In genomic region chr18:2513616-2514015, GRCh38 we compare ENCODE assay signal across 22 cellular contexts. TPM values are rescaled to one million over a fixed set of nuclear protein-coding genes. Genes with fewer than 3 reads are reported as not detected.
DNase-seq lines count a peak whose midpoint lies in the region; ATAC-seq and TF ChIP-seq lines count a peak whose summit lies in the region.
"Had no signal": no experiment of that assay in that cellular context is flagged by ENCODE, and none has a peak within 500 bp of the region (broad histone marks: within the 10 kb centered on the region; RNA-seq: fewer than 3 reads in every experiment).

No MANE protein-coding gene starts in this region.

- H3K4me3 ChIP-seq in fibroblast of villous mesenchyme (ENCODE audit: low read depth, low read length) = no peak overlapping the region
- H3K4me3 ChIP-seq: body of pancreas, K562, testis had no signal

- peak; percentile 97 for DNase-seq in DMS53 treated with DMSO at 0.1 percent for 48 hours (lab: John Stamatoyannopoulos, UW; ENCODE audit: unreplicated experiment)
- DNase-seq in NCI-H146 (lab: John Stamatoyannopoulos, UW) = peak; percentile 26
- DNase-seq in NCI-H748 (lab: John Stamatoyannopoulos, UW; ENCODE audit: unreplicated experiment) = peak; percentile 74
- DNase-seq in fibroblast of villous mesenchyme (ENCODE audit: low read depth) = peak; percentile 60
- no peak for DNase-seq in GOT3 (lab: John Stamatoyannopoulos, UW)
- DNase-seq in HuH-7.5 (ENCODE audit: low spot score) = no peak
- DNase-seq: activated CD4-positive, alpha-beta T cell treated with anti-CD3 and anti-CD28 coated beads, Interleukin-2, amount 50 U/mL, for 4 hours; activated naive CD4-positive, alpha-beta T cell treated with anti-CD3 and anti-CD28 coated beads, Interleukin-2, amount 10 ng/mL, durations not matched to agents 7 days and 5 days; activated T-cell treated with anti-CD3 and anti-CD28 coated beads, Interleukin-2, amount 50 U/mL, for 24 hours; body of pancreas; dermis blood vessel endothelial cell; GDM1; glutamatergic neuron; NCI-H1092 treated with DMSO at 0.1 percent for 48 hours; NK-92 treated with Interleukin-12 subunit alpha and Interleukin-12 subunit beta, amount 100 ng/mL, for 24 hours; small intestine; stimulated activated CD4-positive, alpha-beta T cell treated with anti-CD3 and anti-CD28 coated beads, Interleukin-4, amount 100 ng/mL, for 4 hours; testis had no signal

- ATAC-seq in GM21526 (IDR thresholded peaks at IDR 0.05; ENCODE audit: low FRiP score, unreplicated experiment) (no peak), GM19455 (IDR thresholded peaks at IDR 0.05; ENCODE audit: unreplicated experiment) (no peak)
- ATAC-seq: body of pancreas; K562; natural killer cell treated with Interleukin-12 subunit alpha and Interleukin-12 subunit beta and Interleukin-15 and Interleukin-18, amount 100 ng/mL, for 72 hours had no signal

- no peak for TF ChIP-seq CTCF in fibroblast of villous mesenchyme (IDR thresholded peaks at IDR 0.05; ENCODE audit: insufficient read depth, low read depth, low read length)

RNA-seq across cellular contexts. Expression of gene METTL4, which starts 57.7 kb away (rescaled TPM):
- total RNA-seq in fibroblast of villous mesenchyme = 8.7 and 15.1 TPM in 2 replicates

RNA-seq across cellular contexts. Expression of gene NDC80, which starts 57.7 kb away (rescaled TPM):
- 13.2 and 25.5 TPM in 2 replicates for total RNA-seq in fibroblast of villous mesenchyme
- total RNA-seq: body of pancreas had no signal

Comparison
In these comparisons a context has a peak if more than half of its experiments do, and no peak if none do; other contexts are left out.
1. DNase-seq: peak in DMS53 treated with DMSO at 0.1 percent for 48 hours (single experiment), NCI-H146 (single experiment), NCI-H748 (single experiment) and fibroblast of villous mesenchyme (single experiment); none in GOT3 (single experiment) and HuH-7.5 (single experiment).